In genomic region chr7:130210181-130210935, GRCh38 we compare ENCODE assay signal across 17 cellular contexts. TPM values are rescaled to one million over a fixed set of nuclear protein-coding genes. Genes with fewer than 3 reads are reported as not detected.
DNase-seq lines count a peak whose midpoint lies in the region; ATAC-seq and TF ChIP-seq lines count a peak whose summit lies in the region.
"Had no signal": no experiment of that assay in that cellular context is flagged by ENCODE, and none has a peak within 500 bp of the region (broad histone marks: within the 10 kb centered on the region; RNA-seq: fewer than 3 reads in every experiment).

No MANE protein-coding gene starts in this region.

- H3K27me3 Mint-ChIP-seq in activated CD4-positive, alpha-beta T cell treated with anti-CD3 and anti-CD28 coated beads, Interleukin-2, amount 10 ng/mL, durations not matched to agents 24 days and 14 days = peaks cover 11% of the 10 kb centered on the region
- H3K27me3 Mint-ChIP-seq in activated CD4-positive, alpha-beta T cell treated with anti-CD3 and anti-CD28 coated beads, Interleukin-2, amount 10 ng/mL, durations not matched to agents 7 days and 5 days = no peaks in the 10 kb centered on the region
- no peaks in the 10 kb centered on the region for H3K27me3 Mint-ChIP-seq in type B pancreatic cell

- no peaks in the 10 kb centered on the region for H3K27me3 ChIP-seq in PC-3 (ENCODE audit: low read length)
- no peaks in the 10 kb centered on the region for H3K27me3 ChIP-seq in fibroblast of lung (ENCODE audit: control insufficient read depth, insufficient read depth, low read length)
- H3K27me3 ChIP-seq: upper lobe of left lung had no signal

- peak; percentile 27 for DNase-seq in activated CD4-positive, alpha-beta T cell treated with anti-CD3 and anti-CD28 coated beads, Interleukin-2, amount 10 ng/mL, durations not matched to agents 24 days and 14 days
- DNase-seq in activated CD4-positive, alpha-beta T cell treated with anti-CD3 and anti-CD28 coated beads, Interleukin-2, amount 10 ng/mL, durations not matched to agents 7 days and 5 days = no peak
- DNase-seq in PC-3 (peak; percentile 40), fibroblast of lung (ENCODE audit: low read depth in 2 of 2) (peak; percentile 11 to 16), type B pancreatic cell (ENCODE audit: extremely low spot score, unreplicated experiment) (no peak), posterior vena cava (ENCODE audit: low spot score) (no peak), G401 (ENCODE audit: low spot score) (no peak)
- DNase-seq: activated CD8-positive, alpha-beta memory T cell treated with anti-CD3 and anti-CD28 coated beads, Interleukin-2, amount 50 U/mL, for 4 hours; activated naive CD8-positive, alpha-beta T cell treated with anti-CD3 and anti-CD28 coated beads, Interleukin-2, amount 10 ng/mL, durations not matched to agents 7 days and 5 days; DMS153; head of caudate nucleus; NCI-H446 treated with DMSO at 0.1 percent for 48 hours; stimulated activated CD4-positive, alpha-beta T cell treated with anti-CD3 and anti-CD28 coated beads, Interleukin-15, amount 100 ng/mL, for 24 hours; upper lobe of left lung had no signal

- H4K20me1 ChIP-seq in PC-3 (ENCODE audit: low read length) (no peaks in the 10 kb centered on the region), fibroblast of lung (ENCODE audit: control insufficient read depth, extremely low read depth, insufficient read depth, low read length) (no peaks in the 10 kb centered on the region)

- H3K36me3 ChIP-seq in PC-3 (ENCODE audit: low read depth, low read length) (no peaks in the 10 kb centered on the region), fibroblast of lung (ENCODE audit: control insufficient read depth, insufficient read depth, low read length) (no peaks in the 10 kb centered on the region)
- H3K36me3 ChIP-seq: upper lobe of left lung had no signal

- H3K27ac ChIP-seq in PC-3 (ENCODE audit: low read length) = no peak overlapping the region
- H3K27ac ChIP-seq in fibroblast of lung (ENCODE audit: insufficient read depth, low read length) = no peak overlapping the region
- H3K27ac ChIP-seq: upper lobe of left lung had no signal

- no peaks in the 10 kb centered on the region for H3K36me3 Mint-ChIP-seq in activated CD4-positive, alpha-beta T cell treated with anti-CD3 and anti-CD28 coated beads, Interleukin-2, amount 10 ng/mL, durations not matched to agents 24 days and 14 days (ENCODE audit: low read depth)
- no peaks in the 10 kb centered on the region for H3K36me3 Mint-ChIP-seq in activated CD4-positive, alpha-beta T cell treated with anti-CD3 and anti-CD28 coated beads, Interleukin-2, amount 10 ng/mL, durations not matched to agents 7 days and 5 days (ENCODE audit: low read depth)
- H3K36me3 Mint-ChIP-seq in type B pancreatic cell = peaks cover under 1% of the 10 kb centered on the region
- H3K36me3 Mint-ChIP-seq: activated naive CD8-positive, alpha-beta T cell treated with anti-CD3 and anti-CD28 coated beads, Interleukin-2, amount 10 ng/mL, durations not matched to agents 7 days and 5 days had no signal

- H3K9ac ChIP-seq in PC-3 (ENCODE audit: low read length) (no peak overlapping the region), fibroblast of lung (ENCODE audit: insufficient read depth, low read length) (no peak overlapping the region)

- H2AFZ ChIP-seq in PC-3 (ENCODE audit: low read length) = peak overlapping the region; percentile 64; the same call in 1 of the 2 replicates
- H2AFZ ChIP-seq in fibroblast of lung (ENCODE audit: low read length) = peak overlapping the region; percentile 39

- no peak overlapping the region for H3K4me3 ChIP-seq in PC-3 (ENCODE audit: low read length)
- H3K4me3 ChIP-seq in fibroblast of lung (replicated peaks in 1 of 4; ENCODE audit: control extremely low read depth in 1 of 4, insufficient read depth in 1 of 4, low read depth in 3 of 4, low read length in 4 of 4) = no peak overlapping the region
- H3K4me3 ChIP-seq: upper lobe of left lung had no signal

- H3K4me1 ChIP-seq in PC-3 (ENCODE audit: insufficient read depth, low read length) = peaks cover 10% of the 10 kb centered on the region
- H3K4me1 ChIP-seq in fibroblast of lung (ENCODE audit: control insufficient read depth, extremely low read depth, insufficient read depth, low read length) = peaks cover 2% of the 10 kb centered on the region

- H3F3A ChIP-seq in PC-3 (ENCODE audit: low read length, unreplicated experiment) = no peaks in the 10 kb centered on the region

- intact Hi-C loops in activated CD4-positive, alpha-beta T cell treated with anti-CD3 and anti-CD28 coated beads, Interleukin-2, amount 10 ng/mL, durations not matched to agents 24 days and 14 days (cut with micrococcal nuclease) = no loop called here
- intact Hi-C loops in PC-3 (cut with micrococcal nuclease) (no loop called here), posterior vena cava (cut with DNase I) (no loop called here)

- H3K79me2 ChIP-seq in PC-3 (ENCODE audit: low read length) (no peaks in the 10 kb centered on the region), fibroblast of lung (ENCODE audit: control insufficient read depth, insufficient read depth, low read length) (no peaks in the 10 kb centered on the region)

- no TSS peak for BruUV-seq in PC-3 (replicated peaks; lab: Mats Ljungman, UMichigan)

- H3K4me2 ChIP-seq in PC-3 (ENCODE audit: low read length) = peak overlapping the region; percentile 49
- peak overlapping the region; percentile 73 for H3K4me2 ChIP-seq in fibroblast of lung (ENCODE audit: extremely low read depth, insufficient read depth, low read length)

- ATAC-seq in PC-3 = peak; percentile 45; the same call in 1 of the 2 replicates
- no peak for ATAC-seq in GM19395 (IDR thresholded peaks at IDR 0.05; ENCODE audit: unreplicated experiment)

- H3K27ac Mint-ChIP-seq in activated CD4-positive, alpha-beta T cell treated with anti-CD3 and anti-CD28 coated beads, Interleukin-2, amount 10 ng/mL, durations not matched to agents 24 days and 14 days = no peak overlapping the region
- H3K27ac Mint-ChIP-seq in activated CD4-positive, alpha-beta T cell treated with anti-CD3 and anti-CD28 coated beads, Interleukin-2, amount 10 ng/mL, durations not matched to agents 7 days and 5 days = no peak overlapping the region
- peak overlapping the region; percentile 42 for H3K27ac Mint-ChIP-seq in type B pancreatic cell
- H3K27ac Mint-ChIP-seq: activated naive CD8-positive, alpha-beta T cell treated with anti-CD3 and anti-CD28 coated beads, Interleukin-2, amount 10 ng/mL, durations not matched to agents 7 days and 5 days had no signal

- no peak overlapping the region for H3K4me3 Mint-ChIP-seq in activated CD4-positive, alpha-beta T cell treated with anti-CD3 and anti-CD28 coated beads, Interleukin-2, amount 10 ng/mL, durations not matched to agents 24 days and 14 days
- no peak overlapping the region for H3K4me3 Mint-ChIP-seq in activated CD4-positive, alpha-beta T cell treated with anti-CD3 and anti-CD28 coated beads, Interleukin-2, amount 10 ng/mL, durations not matched to agents 7 days and 5 days
- H3K4me3 Mint-ChIP-seq in type B pancreatic cell = peak overlapping the region; percentile 32
- H3K4me3 Mint-ChIP-seq: activated naive CD8-positive, alpha-beta T cell treated with anti-CD3 and anti-CD28 coated beads, Interleukin-2, amount 10 ng/mL, durations not matched to agents 7 days and 5 days had no signal

- TF ChIP-seq CTCF in PC-3 (conservative IDR thresholded peaks at IDR 0.05; ENCODE audit: low read depth, low read length) = no peak
- TF ChIP-seq CTCF in fibroblast of lung (conservative IDR thresholded peaks at IDR 0.05 in 1 of 2, IDR thresholded peaks at IDR 0.05 in 1 of 2; ENCODE audit: low read depth in 1 of 2, low read length in 2 of 2) = no peak
- TF ChIP-seq CTCF in type B pancreatic cell (conservative IDR thresholded peaks at IDR 0.05) = no peak

- POLR2A ChIA-PET in activated CD4-positive, alpha-beta T cell treated with anti-CD3 and anti-CD28 coated beads, Interleukin-2, amount 10 ng/mL, durations not matched to agents 7 days and 5 days (lab: Charles Lee) = no interaction called here
- POLR2A ChIA-PET in PC-3 (lab: Charles Lee; ENCODE audit: unreplicated experiment) = no interaction called here

- no peaks in the 10 kb centered on the region for H3K9me2 ChIP-seq in PC-3 (replicated peaks; ENCODE audit: low read length)

- in situ Hi-C loops in G401 (cut with HindIII; ENCODE audit: low sequenced_read_pairs) = no loop called here

- H3K9me3 ChIP-seq in PC-3 (ENCODE audit: low read length) (no peaks in the 10 kb centered on the region), fibroblast of lung (ENCODE audit: control insufficient read depth, insufficient read depth, low read depth, low read length) (no peaks in the 10 kb centered on the region)
- H3K9me3 ChIP-seq: upper lobe of left lung had no signal

- CTCF ChIA-PET in activated CD4-positive, alpha-beta T cell treated with anti-CD3 and anti-CD28 coated beads, Interleukin-2, amount 10 ng/mL, durations not matched to agents 7 days and 5 days (lab: Charles Lee) = no interaction called here
- CTCF ChIA-PET in PC-3 (lab: Charles Lee) = interaction anchor here (0.7 kb wide), 1 partner anchor 349 kb away, joined by 3 read pairs; no protein-coding TSS in a partner anchor

- H3K9me3 Mint-ChIP-seq in activated CD4-positive, alpha-beta T cell treated with anti-CD3 and anti-CD28 coated beads, Interleukin-2, amount 10 ng/mL, durations not matched to agents 24 days and 14 days = no peaks in the 10 kb centered on the region
- no peaks in the 10 kb centered on the region for H3K9me3 Mint-ChIP-seq in activated CD4-positive, alpha-beta T cell treated with anti-CD3 and anti-CD28 coated beads, Interleukin-2, amount 10 ng/mL, durations not matched to agents 7 days and 5 days
- no peaks in the 10 kb centered on the region for H3K9me3 Mint-ChIP-seq in type B pancreatic cell
- H3K9me3 Mint-ChIP-seq: activated naive CD8-positive, alpha-beta T cell treated with anti-CD3 and anti-CD28 coated beads, Interleukin-2, amount 10 ng/mL, durations not matched to agents 7 days and 5 days had no signal

- peaks cover 7% of the 10 kb centered on the region for H3K4me1 Mint-ChIP-seq in activated CD4-positive, alpha-beta T cell treated with anti-CD3 and anti-CD28 coated beads, Interleukin-2, amount 10 ng/mL, durations not matched to agents 24 days and 14 days
- H3K4me1 Mint-ChIP-seq in activated CD4-positive, alpha-beta T cell treated with anti-CD3 and anti-CD28 coated beads, Interleukin-2, amount 10 ng/mL, durations not matched to agents 7 days and 5 days = peaks cover 7% of the 10 kb centered on the region
- peaks cover 19% of the 10 kb centered on the region for H3K4me1 Mint-ChIP-seq in type B pancreatic cell (ENCODE audit: unreplicated experiment)
- H3K4me1 Mint-ChIP-seq: activated naive CD8-positive, alpha-beta T cell treated with anti-CD3 and anti-CD28 coated beads, Interleukin-2, amount 10 ng/mL, durations not matched to agents 7 days and 5 days had no signal

RNA-seq across cellular contexts. Expression of gene SSMEM1, which starts 2.7 kb away (rescaled TPM):
- total RNA-seq in activated CD4-positive, alpha-beta T cell treated with anti-CD3 and anti-CD28 coated beads, Interleukin-2, amount 10 ng/mL, durations not matched to agents 24 days and 14 days = not detected in 2 replicates
- total RNA-seq in activated CD4-positive, alpha-beta T cell treated with anti-CD3 and anti-CD28 coated beads, Interleukin-2, amount 10 ng/mL, durations not matched to agents 7 days and 5 days = not detected
- total RNA-seq in PC-3 (2014; rRNA removed) = not detected in 2 replicates
- total RNA-seq in fibroblast of lung = not detected in 2 replicates
- polyA plus RNA-seq in fibroblast of lung = not detected in 2 replicates
- polyA plus RNA-seq in fibroblast of lung (2012) = not detected in 2 replicates
- not detected in 2 replicates for polyA minus RNA-seq in fibroblast of lung (ENCODE audit: low replicate concordance)
- not detected in 2 replicates for total RNA-seq in type B pancreatic cell (ENCODE audit: low replicate concordance)
- not detected for total RNA-seq in posterior vena cava
- not detected in 2 replicates for total RNA-seq in G401 (2014; rRNA removed; shearing (Covaris generic))
- total RNA-seq: activated naive CD8-positive, alpha-beta T cell treated with anti-CD3 and anti-CD28 coated beads, Interleukin-2, amount 10 ng/mL, durations not matched to agents 7 days and 5 days; dermis microvascular lymphatic vessel endothelial cell; lower leg skin; upper lobe of left lung had no signal

RNA-seq across cellular contexts. Expression of gene TMEM209, which starts 5.2 kb away (rescaled TPM):
- total RNA-seq in activated CD4-positive, alpha-beta T cell treated with anti-CD3 and anti-CD28 coated beads, Interleukin-2, amount 10 ng/mL, durations not matched to agents 24 days and 14 days = 48.2 and 52.9 TPM in 2 replicates
- total RNA-seq in activated CD4-positive, alpha-beta T cell treated with anti-CD3 and anti-CD28 coated beads, Interleukin-2, amount 10 ng/mL, durations not matched to agents 7 days and 5 days = 10 to 100 TPM; 41.6 to 46.6 TPM
- total RNA-seq in PC-3 (2014; rRNA removed) (17.7 and 23.2 TPM in 2 replicates), fibroblast of lung (9.5 and 9.7 TPM in 2 replicates), type B pancreatic cell (ENCODE audit: low replicate concordance) (25.1 and 36.1 TPM in 2 replicates), posterior vena cava (10 to 100 TPM; 12.4 to 12.8 TPM)
- 15.1 and 20.8 TPM in 2 replicates for polyA plus RNA-seq in fibroblast of lung
- polyA plus RNA-seq in fibroblast of lung (2012) = 6.1 and 8.1 TPM in 2 replicates
- 24.1 and 29.8 TPM in 2 replicates for polyA minus RNA-seq in fibroblast of lung (ENCODE audit: low replicate concordance)
- 4.2 and 7.8 TPM in 2 replicates for total RNA-seq in G401 (2014; rRNA removed; shearing (Covaris generic))

RNA-seq across cellular contexts. Expression of gene CPA2, which starts 56.3 kb away (rescaled TPM):
- total RNA-seq in activated CD4-positive, alpha-beta T cell treated with anti-CD3 and anti-CD28 coated beads, Interleukin-2, amount 10 ng/mL, durations not matched to agents 24 days and 14 days = 0.14 TPM in 2 replicates
- not detected for total RNA-seq in activated CD4-positive, alpha-beta T cell treated with anti-CD3 and anti-CD28 coated beads, Interleukin-2, amount 10 ng/mL, durations not matched to agents 7 days and 5 days
- total RNA-seq in PC-3 (2014; rRNA removed) = not detected in 2 replicates
- total RNA-seq in fibroblast of lung = under 0.01 TPM in 1 of 2 replicates, not detected in the other
- 0.06 TPM in 1 of 2 replicates, not detected in the other for polyA plus RNA-seq in fibroblast of lung
- polyA plus RNA-seq in fibroblast of lung (2012) = 0.15 TPM in 1 of 2 replicates, not detected in the other
- not detected in 2 replicates for polyA minus RNA-seq in fibroblast of lung (ENCODE audit: low replicate concordance)
- 16.3 and 19.8 TPM in 2 replicates for total RNA-seq in type B pancreatic cell (ENCODE audit: low replicate concordance)
- total RNA-seq in posterior vena cava = under 1 TPM in 1 of 2 donors, not detected in 1; 0.67 TPM
- total RNA-seq in G401 (2014; rRNA removed; shearing (Covaris generic)) = not detected in 2 replicates
- total RNA-seq: activated naive CD8-positive, alpha-beta T cell treated with anti-CD3 and anti-CD28 coated beads, Interleukin-2, amount 10 ng/mL, durations not matched to agents 7 days and 5 days; dermis microvascular lymphatic vessel endothelial cell had no signal

Comparison
In these comparisons a context has a peak if more than half of its experiments do, and no peak if none do; other contexts are left out.
1. DNase-seq: peak in activated CD4-positive, alpha-beta T cell treated with anti-CD3 and anti-CD28 coated beads, Interleukin-2, amount 10 ng/mL, durations not matched to agents 24 days and 14 days (single experiment), PC-3 (single experiment) and fibroblast of lung (2 of 2); none in activated CD4-positive, alpha-beta T cell treated with anti-CD3 and anti-CD28 coated beads, Interleukin-2, amount 10 ng/mL, durations not matched to agents 7 days and 5 days (single experiment), type B pancreatic cell (single experiment), posterior vena cava (single experiment) and G401 (single experiment).
2. RNA of gene CPA2, which starts 56.3 kb away (total RNA-seq): 16.3 to 19.8 TPM in type B pancreatic cell; 0.67 TPM in posterior vena cava, 0.14 TPM in activated CD4-positive, alpha-beta T cell treated with anti-CD3 and anti-CD28 coated beads, Interleukin-2, amount 10 ng/mL, durations not matched to agents 24 days and 14 days, not detected in activated CD4-positive, alpha-beta T cell treated with anti-CD3 and anti-CD28 coated beads, Interleukin-2, amount 10 ng/mL, durations not matched to agents 7 days and 5 days, not detected in PC-3, under 0.01 TPM in fibroblast of lung and not detected in G401; every median in the first group is over 10 times any median in the second.